Comparison of ENCODE assay signal across 12 cellular contexts in the genomic region with DNA sequence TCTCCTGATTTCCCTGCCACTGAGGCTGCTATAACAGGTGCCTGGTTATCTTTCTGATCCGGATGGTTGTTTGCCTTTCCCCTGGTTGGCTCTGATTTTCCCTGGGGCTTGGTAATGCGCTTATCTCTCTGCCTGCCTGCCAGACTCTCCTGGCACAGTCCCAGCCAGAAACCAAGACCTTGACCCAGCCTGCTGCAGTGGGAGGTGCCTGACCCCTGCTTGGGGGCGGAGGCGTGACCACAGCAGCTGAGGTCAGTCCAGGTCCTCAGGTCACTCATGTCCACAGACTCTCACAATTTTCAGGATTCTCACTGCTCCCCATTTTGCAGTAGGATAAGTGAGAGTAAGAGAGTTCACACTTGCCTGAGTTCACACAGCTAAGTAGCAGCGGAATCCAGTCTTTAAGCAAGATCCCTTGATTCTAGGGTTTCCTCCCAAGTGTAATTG. TPM values are rescaled to one million over a fixed set of nuclear protein-coding genes. Genes with fewer than 3 reads are reported as not detected.
A peak's percentile ranks its signal among the peaks of the same experiment; 100 is the strongest.
DNase-seq lines count a peak whose midpoint lies in the region; ATAC-seq, FAIRE-seq and TF ChIP-seq lines count a peak whose summit lies in the region.
"Had no signal": no experiment of that assay in that cellular context is flagged by ENCODE, and none has a peak within 500 bp of the region (broad histone marks: within the 10 kb centered on the region; RNA-seq: fewer than 3 reads in every experiment).

No MANE protein-coding gene starts in this region.

- DNase-seq in DMS 273 (lab: John Stamatoyannopoulos, UW; ENCODE audit: unreplicated experiment) (peak; percentile 92), OCI-M1 (lab: John Stamatoyannopoulos, UW) (peak; percentile 90), fibroblast of villous mesenchyme (ENCODE audit: low read depth) (peak; percentile 75), pancreas (peak; percentile 81 to 91 (median 86)), iPS-NIHi11 (ENCODE audit: low spot score) (no peak)
- DNase-seq: activated effector memory CD4-positive, alpha-beta T cell treated with Interleukin-2 at 50 U/mL for 16 hours; C1 segment of cervical spinal cord; NCI-H2107; stimulated activated naive CD8-positive, alpha-beta T cell treated with anti-CD3 and anti-CD28 coated beads, Interleukin-15, Interleukin-2, amounts not matched to agents 100 U/mL and 50 U/mL, for 24 hours had no signal

- WGBS in pancreas, 2 donors: 7 to 13% methylated on average over 5 of the region's 5 CpGs

- TF ChIP-seq CTCF in fibroblast of villous mesenchyme (IDR thresholded peaks at IDR 0.05; ENCODE audit: insufficient read depth, low read depth, low read length) (no peak), pancreas (IDR thresholded peaks at IDR 0.05) (no peak)

- no peaks in the 10 kb centered on the region for H3K9me3 ChIP-seq in pancreas

- no peaks in the 10 kb centered on the region for H3K27me3 ChIP-seq in pancreas

- no peak overlapping the region for H3K4me3 ChIP-seq in fibroblast of villous mesenchyme (ENCODE audit: low read depth, low read length)
- H3K4me3 ChIP-seq in pancreas: no peak overlapping the region

- H3K36me3 ChIP-seq in pancreas: no peaks in the 10 kb centered on the region

- peak; percentile 49 to 67 (median 58) for ATAC-seq in pancreas
- ATAC-seq in HG03108 (IDR thresholded peaks at IDR 0.05; ENCODE audit: unreplicated experiment): no peak
- no peak for ATAC-seq in HG03520 (IDR thresholded peaks at IDR 0.05; ENCODE audit: unreplicated experiment)
- no peak for ATAC-seq in GM18909 (IDR thresholded peaks at IDR 0.05; ENCODE audit: poor library complexity, unreplicated experiment)
- ATAC-seq: stimulated activated naive CD8-positive, alpha-beta T cell treated with anti-CD3 and anti-CD28 coated beads, Interleukin-15, Interleukin-2, amounts not matched to agents 100 U/mL and 50 U/mL, for 24 hours had no signal

- intact Hi-C loops in pancreas (cut with DNase I): no loop called here

- H3K4me1 ChIP-seq in pancreas: peaks cover 60 to 71% (median 65%) of the 10 kb centered on the region in 3 donors

- H3K27ac ChIP-seq in pancreas: peak overlapping the region; percentile 72 to 91 (median 81)

- FAIRE-seq in pancreas (lab: Jason Lieb, UNC): no peak

RNA-seq across cellular contexts. Expression of a gene that starts 24.4 kb away (rescaled TPM):
- 7.3 and 10.6 TPM in 2 replicates for total RNA-seq in fibroblast of villous mesenchyme
- total RNA-seq in pancreas: 10 to 100 TPM; 23.3 to 68.3 (median 28.4) TPM
- polyA plus RNA-seq in pancreas: 10 to 100 TPM; 28.8 TPM

RNA-seq across cellular contexts. Expression of a gene that starts 45.0 kb away (rescaled TPM):
- under 0.01 TPM in 2 replicates for total RNA-seq in fibroblast of villous mesenchyme
- total RNA-seq in pancreas: under 1 TPM in 5 of 6 donors, not detected in 1; 0.05 to 0.50 (median 0.31) TPM
- under 1 TPM; 0.23 to 0.28 TPM for polyA plus RNA-seq in pancreas

Comparison
In these comparisons a context has a peak if more than half of its experiments do, and no peak if none do; other contexts are left out.
1. ATAC-seq: peak in pancreas (4 of 4); none in HG03108 (single experiment), HG03520 (single experiment) and GM18909 (single experiment).